Comparison of ENCODE assay signal across 13 cellular contexts in the genomic region with DNA sequence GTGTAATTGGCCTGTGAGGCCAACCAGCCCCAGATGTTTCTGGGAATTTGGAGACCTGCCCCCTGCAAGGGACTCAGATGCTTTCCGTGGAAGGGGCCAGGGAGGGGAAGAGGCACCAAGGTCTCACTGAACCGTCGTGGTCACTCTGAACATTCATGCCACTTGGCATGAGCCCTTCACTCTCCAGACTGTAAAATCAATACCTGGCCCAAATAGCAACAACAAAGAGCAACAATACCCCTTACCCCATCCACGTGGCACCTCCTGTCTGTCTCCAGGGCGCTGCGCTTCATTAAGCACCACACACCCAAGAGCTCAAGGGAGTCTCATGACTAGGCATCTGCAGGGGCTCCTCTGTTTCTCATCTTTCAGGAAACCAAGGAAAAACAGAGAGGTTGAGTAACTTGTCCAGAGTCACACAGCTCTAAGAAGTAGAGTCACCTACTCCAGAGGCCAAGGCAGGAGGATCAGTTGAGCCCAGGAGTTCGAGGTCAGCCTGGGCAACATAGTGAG. TPM values are rescaled to one million over a fixed set of nuclear protein-coding genes. Genes with fewer than 3 reads are reported as not detected.
A peak's percentile ranks its signal among the peaks of the same experiment; 100 is the strongest.
DNase-seq lines count a peak whose midpoint lies in the region; ATAC-seq, FAIRE-seq and TF ChIP-seq lines count a peak whose summit lies in the region.
"Had no signal": no experiment of that assay in that cellular context is flagged by ENCODE, and none has a peak within 500 bp of the region (broad histone marks: within the 10 kb centered on the region; RNA-seq: fewer than 3 reads in every experiment).

No MANE protein-coding gene starts in this region.

- H3K4me1 ChIP-seq in keratinocyte (ENCODE audit: control insufficient read depth, extremely low read depth, insufficient read depth, low read length) (peaks cover 52% of the 10 kb centered on the region), HAP-1 (peaks cover 6% of the 10 kb centered on the region; the same call in 1 of the 2 replicates)
- H3K4me1 ChIP-seq: sigmoid colon had no signal

- H3K27me3 ChIP-seq in keratinocyte (ENCODE audit: control insufficient read depth, extremely low read depth, insufficient read depth, low read length) (no peaks in the 10 kb centered on the region), HAP-1 (ENCODE audit: low read depth) (no peaks in the 10 kb centered on the region)
- H3K27me3 ChIP-seq: sigmoid colon had no signal

- ATAC-seq in GM18907 (IDR thresholded peaks at IDR 0.05; ENCODE audit: unreplicated experiment) = peak; percentile 3
- ATAC-seq: effector memory CD8-positive, alpha-beta T cell had no signal

- FAIRE-seq in keratinocyte (lab: Jason Lieb, UNC) = no peak

- H3K4me3 ChIP-seq in keratinocyte (ENCODE audit: control insufficient read depth in 2 of 3, extremely low read depth in 1 of 3, insufficient read depth in 2 of 3, low read depth in 1 of 3, low read length in 3 of 3) (no peak overlapping the region), HAP-1 (no peak overlapping the region)
- H3K4me3 ChIP-seq: sigmoid colon had no signal

- H3K79me2 ChIP-seq in keratinocyte (ENCODE audit: control insufficient read depth, insufficient read depth, low read length) = no peaks in the 10 kb centered on the region

- no peaks in the 10 kb centered on the region for H4K20me1 ChIP-seq in keratinocyte (ENCODE audit: control insufficient read depth, extremely low read depth, insufficient read depth, low read length)

- dilution Hi-C loops in keratinocyte (cut with MboI; ENCODE audit: extremely low pct_ligation_motif_present, low sequenced_read_pairs) = loop anchor here (10.0 kb wide), 1 partner anchor 152 kb away; no protein-coding TSS in a partner anchor

- TF ChIP-seq CTCF in keratinocyte (optimal IDR thresholded peaks at IDR 0.05 in 1 of 3, IDR thresholded peaks at IDR 0.05 in 1 of 3, conservative IDR thresholded peaks at IDR 0.05 in 1 of 3; ENCODE audit: extremely low read depth in 1 of 3, insufficient read depth in 2 of 3, low read length in 3 of 3) = no peak

- peaks cover 5% of the 10 kb centered on the region for H3K9me3 ChIP-seq in keratinocyte (ENCODE audit: control insufficient read depth, low read depth, low read length)
- no peaks in the 10 kb centered on the region for H3K9me3 ChIP-seq in HAP-1
- H3K9me3 ChIP-seq: sigmoid colon had no signal

- H3K27ac ChIP-seq in keratinocyte (ENCODE audit: control insufficient read depth, insufficient read depth, low read length) = peak overlapping the region; percentile 98
- H3K27ac ChIP-seq: sigmoid colon had no signal

- H3K9ac ChIP-seq in keratinocyte (ENCODE audit: control insufficient read depth, extremely low read depth, insufficient read depth, low read length) = peak overlapping the region; percentile 88

- no peaks in the 10 kb centered on the region for H3K9me1 ChIP-seq in keratinocyte (ENCODE audit: control insufficient read depth, extremely low read depth, insufficient read depth, low read length)

- peak overlapping the region; percentile 94 for H3K4me2 ChIP-seq in keratinocyte (ENCODE audit: control insufficient read depth, extremely low read depth, insufficient read depth, low read depth, low read length)

- in situ Hi-C loops in HAP-1 (cut with MboI; ENCODE audit: low sequenced_read_pairs) = no loop called here

- no peak overlapping the region for H2AFZ ChIP-seq in keratinocyte (ENCODE audit: control insufficient read depth, low read length)

- H3K36me3 ChIP-seq in keratinocyte (ENCODE audit: control insufficient read depth in 2 of 2, extremely low read depth in 1 of 2, insufficient read depth in 2 of 2, low read length in 2 of 2) (no peaks in the 10 kb centered on the region), HAP-1 (replicated peaks) (no peaks in the 10 kb centered on the region)
- H3K36me3 ChIP-seq: sigmoid colon had no signal

- peak; percentile 47 for DNase-seq in COLO668 (lab: John Stamatoyannopoulos, UW; ENCODE audit: unreplicated experiment)
- DNase-seq in NCI-H2171 treated with DMSO at 0.1 percent for 48 hours (lab: John Stamatoyannopoulos, UW) = peak; percentile 93
- DNase-seq in keratinocyte (ENCODE audit: low read depth, low spot score) = no peak
- no peak for DNase-seq in HAP-1 (ENCODE audit: low spot score in 2 of 2)
- no peak for DNase-seq in NK-92 (lab: John Stamatoyannopoulos, UW; ENCODE audit: unreplicated experiment)
- no peak for DNase-seq in SW 1271 (lab: John Stamatoyannopoulos, UW)
- DNase-seq: effector memory CD8-positive, alpha-beta T cell; GOT3; NCI-H446; SHP77 treated with DMSO at 0.1 percent for 48 hours; sigmoid colon; stimulated activated CD4-positive, alpha-beta T cell treated with anti-CD3 and anti-CD28 coated beads, Interleukin-4, amount 100 ng/mL, for 24 hours had no signal

RNA-seq across cellular contexts. Expression of a gene that starts 52.8 kb away (rescaled TPM):
- polyA plus RNA-seq in keratinocyte = 0.98 to 2.8 TPM (median 2.4 TPM) in 3 replicates
- 0.80 TPM for polyA plus RNA-seq in keratinocyte (2011; ENCODE audit: low read depth)
- 0.79 and 1.2 TPM in 2 replicates for polyA plus RNA-seq in keratinocyte (2011; cell fraction: cytosol; rRNA removed)
- polyA plus RNA-seq in keratinocyte (2011; cell fraction: nucleus; rRNA removed) = 2.0 and 2.9 TPM in 2 replicates
- polyA plus RNA-seq in keratinocyte (2012; ENCODE audit: low replicate concordance) = 3.1 and 3.8 TPM in 2 replicates
- polyA minus RNA-seq in keratinocyte = 0.38 to 6.6 TPM (median 0.92 TPM) in 3 replicates
- 2.3 TPM for polyA minus RNA-seq in keratinocyte (2011; cell fraction: cytosol; rRNA and poly(A)+ RNA removed)
- 1.9 and 4.1 TPM in 2 replicates for polyA minus RNA-seq in keratinocyte (2011; cell fraction: nucleus; rRNA and poly(A)+ RNA removed)

Comparison
In these comparisons a context has a peak if more than half of its experiments do, and no peak if none do; other contexts are left out.
1. DNase-seq: peak in COLO668 (single experiment) and NCI-H2171 treated with DMSO at 0.1 percent for 48 hours (single experiment); none in keratinocyte (single experiment), HAP-1 (0 of 2), NK-92 (single experiment) and SW 1271 (0 of 2).